In the genomic region with DNA sequence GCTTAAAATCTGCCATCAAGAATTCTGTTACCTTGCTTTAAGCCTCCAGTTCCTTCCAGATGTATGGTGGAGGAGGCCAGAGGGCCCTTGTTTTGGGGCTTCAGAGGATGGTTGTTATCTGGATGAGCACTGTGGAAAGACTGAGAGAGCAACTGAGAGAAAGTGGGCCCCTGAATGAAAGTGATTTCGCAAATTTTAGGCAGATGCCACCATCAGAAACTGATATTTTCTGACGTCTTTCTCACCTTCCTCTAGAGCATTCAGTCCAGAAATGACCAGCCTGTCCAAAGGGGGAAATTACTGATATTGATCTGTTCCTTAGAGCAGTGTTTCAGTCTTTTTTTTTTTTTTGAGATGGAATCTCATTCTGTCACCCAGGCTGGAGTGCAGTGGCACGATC, we compare ENCODE assay signal across 17 cellular contexts. TPM values are rescaled to one million over a fixed set of nuclear protein-coding genes. Genes with fewer than 3 reads are reported as not detected.
DNase-seq lines count a peak whose midpoint lies in the region; ATAC-seq and TF ChIP-seq lines count a peak whose summit lies in the region.
"Had no signal": no experiment of that assay in that cellular context is flagged by ENCODE, and none has a peak within 500 bp of the region (broad histone marks: within the 10 kb centered on the region; RNA-seq: fewer than 3 reads in every experiment).

No MANE protein-coding gene starts in this region.

- H2AFZ ChIP-seq in smooth muscle cell (ENCODE audit: low read depth): no peak overlapping the region

- peaks cover 38% of the 10 kb centered on the region for H3K4me1 ChIP-seq in Panc1 (ENCODE audit: control insufficient read depth, insufficient read depth, low read length)
- H3K4me1 ChIP-seq in smooth muscle cell (ENCODE audit: low read depth): peaks cover 38% of the 10 kb centered on the region

- TF ChIP-seq CTCF in Panc1 (IDR thresholded peaks at IDR 0.05) (no peak), smooth muscle cell (IDR thresholded peaks at IDR 0.05; ENCODE audit: borderline replicate concordance, insufficient read depth, poor library complexity, severe bottlenecking) (no peak), endothelial cell (IDR thresholded peaks at IDR 0.05; ENCODE audit: unreplicated experiment) (no peak)

- H4K20me1 ChIP-seq in smooth muscle cell (ENCODE audit: low read depth): peaks cover 16% of the 10 kb centered on the region

- H3K27me3 ChIP-seq in Panc1 (ENCODE audit: control insufficient read depth, insufficient read depth, low read length) (no peaks in the 10 kb centered on the region), smooth muscle cell (ENCODE audit: low read depth) (no peaks in the 10 kb centered on the region)
- H3K27me3 ChIP-seq: ovary, upper lobe of left lung had no signal

- peaks cover 22% of the 10 kb centered on the region for H3K79me2 ChIP-seq in smooth muscle cell (ENCODE audit: low read depth)

- H3K27ac ChIP-seq in Panc1 (ENCODE audit: low read length) (0 out of 2 replicates have a peak overlapping the region, but pooled peaks have one; percentile 7), epithelial cell of prostate (peak overlapping the region; percentile 96), smooth muscle cell (ENCODE audit: low read depth) (peak overlapping the region; percentile 83)
- H3K27ac ChIP-seq: ovary, upper lobe of left lung, WERI-Rb-1 had no signal

- H3K36me3 Mint-ChIP-seq in activated CD4-positive, alpha-beta T cell treated with anti-CD3 and anti-CD28 coated beads for 36 hours (ENCODE audit: low read depth): peaks cover 42% of the 10 kb centered on the region
- H3K36me3 Mint-ChIP-seq in activated CD4-positive, alpha-beta T cell treated with anti-CD3 and anti-CD28 coated beads, Interleukin-2, amount 10 ng/mL, durations not matched to agents 7 days and 5 days (ENCODE audit: low read depth): peaks cover 2% of the 10 kb centered on the region
- H3K36me3 Mint-ChIP-seq in endothelial cell (ENCODE audit: low read depth, unreplicated experiment): no peaks in the 10 kb centered on the region

- H3K9me3 Mint-ChIP-seq in activated CD4-positive, alpha-beta T cell treated with anti-CD3 and anti-CD28 coated beads for 36 hours (ENCODE audit: low read depth): no peaks in the 10 kb centered on the region
- H3K9me3 Mint-ChIP-seq in activated CD4-positive, alpha-beta T cell treated with anti-CD3 and anti-CD28 coated beads, Interleukin-2, amount 10 ng/mL, durations not matched to agents 7 days and 5 days: no peaks in the 10 kb centered on the region
- H3K9me3 Mint-ChIP-seq in endothelial cell (ENCODE audit: unreplicated experiment): no peaks in the 10 kb centered on the region
- H3K9me3 Mint-ChIP-seq: CD4-positive, alpha-beta memory T cell had no signal

- WGBS in smooth muscle cell (ENCODE audit: low lambda C conversion rate): 91% methylated on average over 3 of the region's 3 CpGs

- no peaks in the 10 kb centered on the region for H3K27me3 Mint-ChIP-seq in activated CD4-positive, alpha-beta T cell treated with anti-CD3 and anti-CD28 coated beads for 36 hours
- H3K27me3 Mint-ChIP-seq in activated CD4-positive, alpha-beta T cell treated with anti-CD3 and anti-CD28 coated beads, Interleukin-2, amount 10 ng/mL, durations not matched to agents 7 days and 5 days: no peaks in the 10 kb centered on the region
- H3K27me3 Mint-ChIP-seq in endothelial cell (ENCODE audit: unreplicated experiment): no peaks in the 10 kb centered on the region

- no peaks in the 10 kb centered on the region for H3K36me3 ChIP-seq in Panc1 (ENCODE audit: control insufficient read depth, insufficient read depth, low read length)
- peaks cover 6% of the 10 kb centered on the region for H3K36me3 ChIP-seq in smooth muscle cell (ENCODE audit: low read depth)
- H3K36me3 ChIP-seq: ovary had no signal

- no peak overlapping the region for H3K27ac Mint-ChIP-seq in activated CD4-positive, alpha-beta T cell treated with anti-CD3 and anti-CD28 coated beads for 36 hours
- no peak overlapping the region for H3K27ac Mint-ChIP-seq in activated CD4-positive, alpha-beta T cell treated with anti-CD3 and anti-CD28 coated beads, Interleukin-2, amount 10 ng/mL, durations not matched to agents 7 days and 5 days
- H3K27ac Mint-ChIP-seq in endothelial cell (ENCODE audit: unreplicated experiment): no peak overlapping the region
- H3K27ac Mint-ChIP-seq: CD4-positive, alpha-beta memory T cell had no signal

- no peak overlapping the region for H3K4me2 ChIP-seq in smooth muscle cell

- in situ Hi-C loops in Panc1 (cut with HindIII; ENCODE audit: low pct_unique_long_range_greater_than_20kb, low sequenced_read_pairs): no loop called here

- CTCF ChIA-PET in activated CD4-positive, alpha-beta T cell treated with anti-CD3 and anti-CD28 coated beads for 36 hours (lab: Charles Lee): interaction anchor here (0.7 to 2.0 kb wide), 9 partner anchors 19 to 460 kb away, joined by 3 to 12 read pairs (median 4); no protein-coding TSS in a partner anchor
- CTCF ChIA-PET in activated CD4-positive, alpha-beta T cell treated with anti-CD3 and anti-CD28 coated beads, Interleukin-2, amount 10 ng/mL, durations not matched to agents 7 days and 5 days (lab: Charles Lee): interaction anchor here (1.0 kb wide), 1 partner anchor 13 kb away, joined by 3 read pairs; no protein-coding TSS in a partner anchor
- CTCF ChIA-PET in Panc1 (lab: Charles Lee): no interaction called here

- peaks cover 5% of the 10 kb centered on the region for H3K4me1 Mint-ChIP-seq in activated CD4-positive, alpha-beta T cell treated with anti-CD3 and anti-CD28 coated beads for 36 hours
- H3K4me1 Mint-ChIP-seq in activated CD4-positive, alpha-beta T cell treated with anti-CD3 and anti-CD28 coated beads, Interleukin-2, amount 10 ng/mL, durations not matched to agents 7 days and 5 days: peaks cover 10% of the 10 kb centered on the region
- H3K4me1 Mint-ChIP-seq in endothelial cell (ENCODE audit: unreplicated experiment): peaks cover 5% of the 10 kb centered on the region
- H3K4me1 Mint-ChIP-seq: CD4-positive, alpha-beta memory T cell had no signal

- no peaks in the 10 kb centered on the region for H3K9me3 ChIP-seq in Panc1 (ENCODE audit: control insufficient read depth, insufficient read depth, low read depth, low read length)
- no peaks in the 10 kb centered on the region for H3K9me3 ChIP-seq in smooth muscle cell (replicated peaks; ENCODE audit: low read depth)
- H3K9me3 ChIP-seq: ovary, upper lobe of left lung had no signal

- POLR2A ChIA-PET in activated CD4-positive, alpha-beta T cell treated with anti-CD3 and anti-CD28 coated beads for 36 hours (lab: Charles Lee): interaction anchor here (0.5 to 2.0 kb wide), 4 partner anchors 11 to 549 kb away, joined by 3 to 39 read pairs (median 10); a partner anchor contains a TSS
- POLR2A ChIA-PET in activated CD4-positive, alpha-beta T cell treated with anti-CD3 and anti-CD28 coated beads, Interleukin-2, amount 10 ng/mL, durations not matched to agents 7 days and 5 days (lab: Charles Lee): no interaction called here
- POLR2A ChIA-PET in Panc1 (lab: Charles Lee): interaction anchor here (0.5 to 1.1 kb wide), 2 partner anchors 10 to 49 kb away, joined by 4 to 5 read pairs; no protein-coding TSS in a partner anchor

- peaks cover 9% of the 10 kb centered on the region for H3F3A ChIP-seq in smooth muscle cell (ENCODE audit: low read depth)

- H3K4me3 ChIP-seq in Panc1 (ENCODE audit: low read depth in 2 of 2, low read length in 2 of 2) (peak overlapping the region in 1 of 2 experiments; percentile 41; a peak in 1 of 4 replicates), smooth muscle cell (no peak overlapping the region)
- H3K4me3 ChIP-seq: ovary, upper lobe of left lung had no signal

- peak overlapping the region; percentile 39 for H3K9ac ChIP-seq in smooth muscle cell (ENCODE audit: low read depth)

- peak; percentile 67 for ATAC-seq in activated CD4-positive, alpha-beta T cell treated with anti-CD3 and anti-CD28 coated beads for 36 hours
- ATAC-seq in Panc1: no peak
- no peak for ATAC-seq in HG03354 (IDR thresholded peaks at IDR 0.05; ENCODE audit: poor library complexity, severe bottlenecking, unreplicated experiment)

- intact Hi-C loops in activated CD4-positive, alpha-beta T cell treated with anti-CD3 and anti-CD28 coated beads for 36 hours (cut with DNase I, micrococcal nuclease): loop anchor here (1.0 to 5.0 kb wide), 11 partner anchors 13 to 289 kb away; a partner anchor contains a TSS
- intact Hi-C loops in Panc1 (cut with micrococcal nuclease; ENCODE audit: unreplicated experiment): no loop called here

- no peak overlapping the region for H3K4me3 Mint-ChIP-seq in activated CD4-positive, alpha-beta T cell treated with anti-CD3 and anti-CD28 coated beads for 36 hours
- no peak overlapping the region for H3K4me3 Mint-ChIP-seq in activated CD4-positive, alpha-beta T cell treated with anti-CD3 and anti-CD28 coated beads, Interleukin-2, amount 10 ng/mL, durations not matched to agents 7 days and 5 days
- H3K4me3 Mint-ChIP-seq in endothelial cell (ENCODE audit: unreplicated experiment): no peak overlapping the region
- H3K4me3 Mint-ChIP-seq: CD4-positive, alpha-beta memory T cell had no signal

- BruUV-seq in Panc1 (replicated peaks; lab: Mats Ljungman, UMichigan): no TSS peak

- peak; percentile 51 for DNase-seq in activated CD4-positive, alpha-beta T cell treated with anti-CD3 and anti-CD28 coated beads for 36 hours
- no peak for DNase-seq in activated CD4-positive, alpha-beta T cell treated with anti-CD3 and anti-CD28 coated beads, Interleukin-2, amount 10 ng/mL, durations not matched to agents 7 days and 5 days
- DNase-seq in Panc1 (ENCODE audit: low read depth, low spot score) (no peak), epithelial cell of prostate (ENCODE audit: low read depth, low spot score) (no peak), smooth muscle cell (lab: John Stamatoyannopoulos, UW; ENCODE audit: unreplicated experiment) (no peak), endothelial cell (ENCODE audit: low spot score) (no peak), NCI-H82 treated with DMSO at 0.1 percent for 48 hours (lab: John Stamatoyannopoulos, UW; ENCODE audit: unreplicated experiment) (no peak)
- DNase-seq: aorta; CD4-positive, alpha-beta memory T cell; effector CD4-positive, alpha-beta T cell; foreskin melanocyte; Karpas-422; NCI-H446; ovary; upper lobe of left lung; WERI-Rb-1 had no signal

RNA-seq across cellular contexts. Expression of a gene that starts 13.4 kb away (rescaled TPM):
- 10 to 100 TPM; 20.2 to 22.8 TPM for total RNA-seq in activated CD4-positive, alpha-beta T cell treated with anti-CD3 and anti-CD28 coated beads for 36 hours
- under 1 TPM; 0.67 to 0.71 TPM for total RNA-seq in activated CD4-positive, alpha-beta T cell treated with anti-CD3 and anti-CD28 coated beads, Interleukin-2, amount 10 ng/mL, durations not matched to agents 7 days and 5 days
- total RNA-seq in Panc1 (2021; ENCODE audit: unreplicated experiment) (22.8 TPM), smooth muscle cell (11.5 and 12.6 TPM in 2 replicates), endothelial cell (ENCODE audit: unreplicated experiment) (6.9 TPM)
- 9.7 TPM for polyA plus RNA-seq in Panc1 (2012; ENCODE audit: insufficient read length)
- 5.3 and 7.2 TPM in 2 replicates for polyA plus RNA-seq in smooth muscle cell

Comparison
In these comparisons a context has a peak if more than half of its experiments do, and no peak if none do; other contexts are left out.
1. H3K27ac ChIP-seq: peak in every context shown above with its lines; median percentile 96 in epithelial cell of prostate; 83 in smooth muscle cell; 7 in Panc1.